Comparison of ENCODE assay signal across 10 cellular contexts in the genomic region with DNA sequence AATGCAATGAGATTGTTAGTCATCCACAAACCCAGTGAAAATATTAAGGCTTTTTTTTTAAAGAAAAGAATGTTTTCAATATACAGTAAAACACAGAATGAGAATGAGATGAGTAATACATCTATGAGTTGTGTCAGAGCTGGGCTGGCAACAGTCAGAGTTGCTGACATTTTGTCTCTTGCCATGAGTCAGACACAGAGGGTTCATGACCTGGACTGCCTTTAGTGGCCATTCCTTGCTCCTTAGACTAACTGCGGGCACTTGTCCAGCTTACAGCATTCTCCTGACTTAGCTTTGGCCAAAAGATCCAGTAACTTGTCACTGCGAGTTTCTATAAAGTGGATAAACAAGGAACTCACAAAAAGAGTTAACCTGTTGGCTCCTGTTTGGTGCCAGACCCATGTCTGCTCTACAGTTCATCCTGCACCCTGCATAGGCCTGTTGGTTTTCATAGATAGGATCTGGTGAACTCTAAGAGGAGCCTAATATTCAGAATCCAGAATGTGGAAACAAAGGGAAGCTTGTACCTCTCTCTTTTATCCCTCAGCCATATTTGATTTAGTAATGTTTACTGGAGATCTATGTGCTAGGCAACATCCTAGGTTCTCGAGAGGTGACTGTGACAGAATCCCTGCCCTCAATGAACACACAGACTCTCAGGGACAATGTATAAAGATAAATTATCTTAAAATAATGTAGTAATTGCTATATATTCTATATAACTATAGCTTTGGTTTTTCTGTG.
DNase-seq lines count a peak whose midpoint lies in the region; ATAC-seq and TF ChIP-seq lines count a peak whose summit lies in the region.
"Had no signal": no experiment of that assay in that cellular context is flagged by ENCODE, and none has a peak within 500 bp of the region (broad histone marks: within the 10 kb centered on the region; RNA-seq: fewer than 3 reads in every experiment).

No MANE protein-coding gene starts in this region.

- H3K27ac ChIP-seq in vagina, result no peak overlapping the region

- intact Hi-C loops in vagina (cut with DNase I), result no loop called here
- intact Hi-C loops in left colon (cut with DNase I, micrococcal nuclease), result no loop called here

- H3K36me3 Mint-ChIP-seq in activated T-cell treated with anti-CD3 and anti-CD28 coated beads, Interleukin-2, amount 50 U/mL, for 4 hours (ENCODE audit: insufficient read depth), result no peaks in the 10 kb centered on the region
- H3K36me3 Mint-ChIP-seq: naive thymus-derived CD4-positive, alpha-beta T cell had no signal

- no peaks in the 10 kb centered on the region for H3K36me3 ChIP-seq in vagina
- H3K36me3 ChIP-seq: BLaER1 treated with 17β-estradiol and CSF1 and Interleukin-3, amounts not matched to agents 10 nM and 100 nM had no signal

- H3K4me1 Mint-ChIP-seq in activated T-cell treated with anti-CD3 and anti-CD28 coated beads, Interleukin-2, amount 50 U/mL, for 4 hours (ENCODE audit: low read depth), result no peaks in the 10 kb centered on the region
- H3K4me1 Mint-ChIP-seq: naive thymus-derived CD4-positive, alpha-beta T cell had no signal

- H3K27me3 Mint-ChIP-seq in activated T-cell treated with anti-CD3 and anti-CD28 coated beads, Interleukin-2, amount 50 U/mL, for 4 hours (ENCODE audit: low read depth), result no peaks in the 10 kb centered on the region
- H3K27me3 Mint-ChIP-seq: naive thymus-derived CD4-positive, alpha-beta T cell had no signal

- no peaks in the 10 kb centered on the region for H3K4me1 ChIP-seq in vagina

- no peak for TF ChIP-seq CTCF in vagina (IDR thresholded peaks at IDR 0.05)

- H3K4me3 ChIP-seq in vagina, result no peak overlapping the region
- H3K4me3 ChIP-seq: BLaER1 treated with 17β-estradiol and CSF1 and Interleukin-3, amounts not matched to agents 10 nM and 100 nM had no signal

- H3K4me3 Mint-ChIP-seq in activated T-cell treated with anti-CD3 and anti-CD28 coated beads, Interleukin-2, amount 50 U/mL, for 4 hours, result no peak overlapping the region
- H3K4me3 Mint-ChIP-seq: naive thymus-derived CD4-positive, alpha-beta T cell had no signal

- peak; percentile 46 to 75 for ATAC-seq in activated T-cell treated with anti-CD3 and anti-CD28 coated beads, Interleukin-2, amount 50 U/mL, for 4 hours
- no peak for ATAC-seq in left colon
- ATAC-seq: naive thymus-derived CD4-positive, alpha-beta T cell had no signal

- TF ChIP-seq POLR2A in vagina (IDR thresholded peaks at IDR 0.05), result no peak

- DNase-seq in activated T-cell treated with anti-CD3 and anti-CD28 coated beads, Interleukin-2, amount 50 U/mL, for 4 hours, result no peak
- no peak for DNase-seq in activated T-cell treated with anti-CD3 and anti-CD28 coated beads for 4 hours
- DNase-seq in T1000 (lab: John Stamatoyannopoulos, UW), result peak; percentile 75
- DNase-seq in glomerular endothelial cell (ENCODE audit: extremely low read depth, low read depth, low spot score), result peak; percentile 52
- DNase-seq in stromal cell of bone marrow (ENCODE audit: low read depth), result peak; percentile 99
- no peak for DNase-seq in vagina (ENCODE audit: extremely low spot score in 2 of 2)
- DNase-seq in left colon, result no peak
- no peak for DNase-seq in NCI-H510A (lab: John Stamatoyannopoulos, UW)
- DNase-seq: naive thymus-derived CD4-positive, alpha-beta T cell had no signal

- no peaks in the 10 kb centered on the region for H3K9me3 Mint-ChIP-seq in activated T-cell treated with anti-CD3 and anti-CD28 coated beads, Interleukin-2, amount 50 U/mL, for 4 hours

- no peaks in the 10 kb centered on the region for H3K27me3 ChIP-seq in vagina
- H3K27me3 ChIP-seq: BLaER1 treated with 17β-estradiol and CSF1 and Interleukin-3, amounts not matched to agents 10 nM and 100 nM had no signal

- no peaks in the 10 kb centered on the region for H3K9me3 ChIP-seq in vagina

Comparison
In these comparisons a context has a peak if more than half of its experiments do, and no peak if none do; other contexts are left out.
1. DNase-seq: peak in T1000 (single experiment), glomerular endothelial cell (single experiment) and stromal cell of bone marrow (single experiment); none in activated T-cell treated with anti-CD3 and anti-CD28 coated beads, Interleukin-2, amount 50 U/mL, for 4 hours (single experiment), activated T-cell treated with anti-CD3 and anti-CD28 coated beads for 4 hours (single experiment), vagina (0 of 2), left colon (0 of 2) and NCI-H510A (single experiment).